Comparison of ENCODE assay signal across 27 cellular contexts in the genomic region with DNA sequence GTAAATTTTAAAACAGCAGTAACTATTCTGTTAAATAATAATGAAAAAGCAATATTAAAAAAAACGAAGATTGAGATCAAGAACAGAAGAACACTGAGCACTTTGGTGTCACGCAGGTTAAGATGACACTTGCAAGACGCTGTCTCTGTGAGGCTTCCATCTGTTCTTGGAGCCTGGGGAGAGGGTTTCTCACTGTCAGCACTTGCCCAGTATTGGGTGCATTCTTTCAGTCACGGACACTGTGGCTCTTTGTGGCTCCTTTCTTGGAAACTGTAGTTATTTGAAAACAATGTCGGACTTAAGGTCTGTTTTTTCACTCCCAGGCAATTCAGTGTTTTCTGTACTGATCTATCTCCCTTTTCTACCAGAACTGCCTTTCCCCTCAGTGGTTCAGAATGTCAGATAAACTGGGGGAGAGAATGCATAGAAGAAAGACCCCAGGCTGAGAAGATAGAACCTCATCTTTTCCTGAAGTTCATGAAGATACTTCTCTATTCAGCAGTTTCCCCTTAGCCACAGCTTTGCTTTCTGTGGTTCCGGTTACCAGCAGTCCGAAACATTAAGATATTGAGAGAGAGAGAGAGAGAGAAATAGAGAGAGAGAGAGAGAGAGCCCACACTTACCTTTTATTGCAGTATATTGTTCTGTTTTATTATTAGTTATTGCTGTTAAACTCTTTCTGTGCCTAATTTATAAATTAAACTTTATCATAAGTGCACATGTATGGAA.
"Had no signal": no experiment of that assay in that cellular context is flagged by ENCODE, and none has a peak within 500 bp of the region (broad histone marks: within the 10 kb centered on the region; RNA-seq: fewer than 3 reads in every experiment).

No MANE protein-coding gene starts in this region.

- ATAC-seq: activated CD4-positive, alpha-beta T cell treated with anti-CD3 and anti-CD28 coated beads for 36 hours; activated CD4-positive, CD25-positive, alpha-beta regulatory T cell treated with anti-CD3 and anti-CD28 coated beads, Interleukin-2, amount 50 U/mL, for 24 hours; activated CD8-positive, alpha-beta T cell treated with anti-CD3 and anti-CD28 coated beads, Interleukin-2, amount 10 ng/mL, durations not matched to agents 7 days and 5 days; activated naive CD4-positive, alpha-beta T cell treated with anti-CD3 and anti-CD28 coated beads, Interleukin-2, amount 50 U/mL, for 72 hours; body of pancreas; PC-3 had no signal

- DNase-seq: activated CD4-positive, alpha-beta T cell treated with anti-CD3 and anti-CD28 coated beads for 36 hours; activated CD4-positive, alpha-beta T cell treated with anti-CD3 and anti-CD28 coated beads, Interleukin-2, amount 10 ng/mL, durations not matched to agents 7 days and 5 days; activated CD4-positive, alpha-beta T cell treated with anti-CD3 and anti-CD28 coated beads, Interleukin-2, amount 50 U/mL, for 48 hours; activated CD8-positive, alpha-beta T cell treated with anti-CD3 and anti-CD28 coated beads, Interleukin-2, amount 10 ng/mL, durations not matched to agents 7 days and 5 days; activated gamma-delta T cell; activated naive CD4-positive, alpha-beta T cell treated with anti-CD3 and anti-CD28 coated beads for 36 hours; activated T-cell treated with anti-CD3 and anti-CD28 coated beads, Interleukin-2, amount 50 U/mL, for 24 hours; adrenal gland; body of pancreas; KG1; NCI-H1105; NCI-H1436; NCI-H1694; NCI-H1930; NCI-H2081 treated with DMSO at 0.1 percent for 48 hours; NCI-H226; NCI-H446 treated with DMSO at 0.1 percent for 48 hours; NCI-H524; NCI-H69; NCI-H82; Peyer's patch; RPMI8226; SHP77 treated with DMSO at 0.1 percent for 48 hours; SK-N-SH had no signal
